2 cellular contexts compared by ENCODE assay signal in the genomic region with DNA sequence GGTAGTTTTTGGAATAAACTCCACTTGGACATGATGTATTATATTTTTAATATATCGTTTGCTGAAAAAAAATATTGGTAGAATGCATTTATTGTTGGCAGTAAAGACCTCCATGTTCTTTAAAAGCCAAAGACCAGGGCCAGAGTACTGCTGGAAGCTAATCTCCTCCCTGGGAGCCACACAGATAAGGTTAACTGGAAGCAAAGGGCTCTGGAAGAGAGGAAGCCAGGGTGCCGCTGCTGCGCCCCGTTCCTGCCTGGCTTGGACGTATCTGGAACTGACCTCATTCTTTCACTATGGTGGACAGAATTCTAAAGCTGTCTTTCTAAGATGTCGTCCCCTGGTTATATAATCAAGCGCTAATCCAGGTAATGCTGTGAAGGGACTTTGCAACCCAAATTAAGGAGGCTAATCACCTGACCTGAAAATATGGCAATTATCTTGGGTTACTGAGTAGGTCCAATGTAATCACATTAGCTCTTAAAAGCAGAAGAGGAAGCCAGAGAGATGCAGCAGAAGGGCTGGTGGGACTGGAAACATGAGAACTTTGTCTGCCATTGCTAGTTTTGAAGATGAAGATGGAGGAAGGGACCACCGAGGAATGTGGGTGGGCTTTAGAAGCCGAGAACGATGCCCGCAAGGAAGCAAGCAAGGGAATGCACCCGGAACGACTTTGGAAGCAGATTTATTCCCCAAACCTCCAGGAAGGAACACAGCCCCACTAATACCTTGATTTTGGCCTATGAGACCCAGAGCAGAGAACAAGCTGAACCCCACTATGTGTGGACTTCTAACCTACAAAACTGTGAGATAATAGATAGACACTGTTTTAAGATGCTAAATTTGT.
TF ChIP-seq lines count a peak whose summit lies in the region.

No MANE protein-coding gene starts in this region.

TF ChIP-seq in GM23338, 12 proteins besides CTCF, POLR2A, EP300 and RAD21:
- TF ChIP-seq NANOG (IDR thresholded peaks at IDR 0.05; ENCODE audit: borderline replicate concordance) (no peak), POLR2AphosphoS5 (IDR thresholded peaks at IDR 0.05; ENCODE audit: low read depth) (no peak), ZNF114 (CRISPR knock-in tag; IDR thresholded peaks at IDR 0.05) (no peak), JUNB (IDR thresholded peaks at IDR 0.05; ENCODE audit: unreplicated experiment) (no peak), STAT1 (IDR thresholded peaks at IDR 0.05; ENCODE audit: unreplicated experiment) (no peak), CREB1 (CRISPR knock-in tag; IDR thresholded peaks at IDR 0.05; ENCODE audit: low read depth) (no peak), EZH2phosphoT487 (IDR thresholded peaks at IDR 0.05; ENCODE audit: unreplicated experiment) (no peak)
- TF ChIP-seq, protein P1, sequence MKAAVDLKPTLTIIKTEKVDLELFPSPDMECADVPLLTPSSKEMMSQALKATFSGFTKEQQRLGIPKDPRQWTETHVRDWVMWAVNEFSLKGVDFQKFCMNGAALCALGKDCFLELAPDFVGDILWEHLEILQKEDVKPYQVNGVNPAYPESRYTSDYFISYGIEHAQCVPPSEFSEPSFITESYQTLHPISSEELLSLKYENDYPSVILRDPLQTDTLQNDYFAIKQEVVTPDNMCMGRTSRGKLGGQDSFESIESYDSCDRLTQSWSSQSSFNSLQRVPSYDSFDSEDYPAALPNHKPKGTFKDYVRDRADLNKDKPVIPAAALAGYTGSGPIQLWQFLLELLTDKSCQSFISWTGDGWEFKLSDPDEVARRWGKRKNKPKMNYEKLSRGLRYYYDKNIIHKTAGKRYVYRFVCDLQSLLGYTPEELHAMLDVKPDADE (IDR thresholded peaks at IDR 0.05) = no peak

TF ChIP-seq in K562, 482 proteins besides CTCF, POLR2A, EP300 and RAD21 (continues in another document):
- TF ChIP-seq JUND (IDR thresholded peaks at IDR 0.05; ENCODE audit: borderline replicate concordance, low read depth, low read length) (0 out of 2 replicates have a peak, but pooled peaks have one; percentile 43), JUND (tag; IDR thresholded peaks at IDR 0.05; ENCODE audit: borderline replicate concordance, low read depth, low read length) (peak; percentile 58; the same call in 2 of the 3 replicates), POLR2AphosphoS2 (IDR thresholded peaks at IDR 0.05; ENCODE audit: low read length) (no peak), E2F3 (CRISPR knock-in tag; IDR thresholded peaks at IDR 0.05) (0 out of 2 replicates have a peak, but pooled peaks have one; percentile 20), CBX8 (IDR thresholded peaks at IDR 0.05; ENCODE audit: borderline replicate concordance, extremely low read depth, low read depth, low read length, poor library complexity, severe bottlenecking) (no peak), CXXC5 (CRISPR knock-in tag; IDR thresholded peaks at IDR 0.05) (0 out of 2 replicates have a peak, but pooled peaks have one; percentile 30), NFXL1 (CRISPR knock-in tag; IDR thresholded peaks at IDR 0.05) (no peak), ZNF75A (CRISPR knock-in tag; IDR thresholded peaks at IDR 0.05) (no peak), ZNF134 (CRISPR knock-in tag; conservative IDR thresholded peaks at IDR 0.05) (no peak), SIRT6 (IDR thresholded peaks at IDR 0.05; ENCODE audit: low read depth, low read length) (no peak), SRF (CRISPR knock-in tag; IDR thresholded peaks at IDR 0.05) (peak in 1 of 2 experiments; percentile 68; a peak in 1 of 4 replicates), ZKSCAN1 (IDR thresholded peaks at IDR 0.05; ENCODE audit: low read depth, low read length) (peak; percentile 36; the same call in 1 of the 2 replicates), ZNF311 (CRISPR knock-in tag; IDR thresholded peaks at IDR 0.05) (no peak), ZFPM2 (CRISPR knock-in tag; IDR thresholded peaks at IDR 0.05) (no peak), HEY1 (CRISPR knock-in tag; IDR thresholded peaks at IDR 0.05; ENCODE audit: borderline replicate concordance) (no peak), NRF1 (conservative IDR thresholded peaks at IDR 0.05 in 1 of 2, IDR thresholded peaks at IDR 0.05 in 1 of 2) (peak; percentile 21 to 43; a peak in 2 of 4 replicates), RBBP5 (IDR thresholded peaks at IDR 0.05; ENCODE audit: borderline replicate concordance, insufficient read depth, low read length, poor library complexity, severe bottlenecking) (peak; percentile 71), POLR2G (IDR thresholded peaks at IDR 0.05; ENCODE audit: low read depth, low read length) (no peak), CREM (IDR thresholded peaks at IDR 0.05; ENCODE audit: low read depth) (no peak), SOX6 (IDR thresholded peaks at IDR 0.05) (0 out of 2 replicates have a peak, but pooled peaks have one; percentile 39), SETDB1 (IDR thresholded peaks at IDR 0.05; ENCODE audit: low read length) (no peak), SNRNP70 (optimal IDR thresholded peaks at IDR 0.05; ENCODE audit: low read depth, low read length) (no peak), ZNF584 (CRISPR knock-in tag; IDR thresholded peaks at IDR 0.05; ENCODE audit: low read depth) (no peak), BRCA1 (IDR thresholded peaks at IDR 0.05) (no peak), BRCA1 (CRISPR knock-in tag; IDR thresholded peaks at IDR 0.05) (no peak), CC2D1A (IDR thresholded peaks at IDR 0.05) (no peak), ERF (CRISPR knock-in tag; IDR thresholded peaks at IDR 0.05) (no peak), POLR3G (IDR thresholded peaks at IDR 0.05; ENCODE audit: extremely low read depth, insufficient read length, insufficient replicate concordance) (no peak), KDM5B (IDR thresholded peaks at IDR 0.05; ENCODE audit: insufficient replicate concordance, low read depth, low read length) (peak; percentile 35), RFX1 (IDR thresholded peaks at IDR 0.05) (no peak), CTBP1 (IDR thresholded peaks at IDR 0.05; ENCODE audit: borderline replicate concordance) (peak; percentile 33; the same call in 1 of the 2 replicates), NFRKB (IDR thresholded peaks at IDR 0.05; ENCODE audit: low read depth) (peak; percentile 83), ZNF785 (CRISPR knock-in tag; IDR thresholded peaks at IDR 0.05) (no peak)
- TF ChIP-seq, protein P2, sequence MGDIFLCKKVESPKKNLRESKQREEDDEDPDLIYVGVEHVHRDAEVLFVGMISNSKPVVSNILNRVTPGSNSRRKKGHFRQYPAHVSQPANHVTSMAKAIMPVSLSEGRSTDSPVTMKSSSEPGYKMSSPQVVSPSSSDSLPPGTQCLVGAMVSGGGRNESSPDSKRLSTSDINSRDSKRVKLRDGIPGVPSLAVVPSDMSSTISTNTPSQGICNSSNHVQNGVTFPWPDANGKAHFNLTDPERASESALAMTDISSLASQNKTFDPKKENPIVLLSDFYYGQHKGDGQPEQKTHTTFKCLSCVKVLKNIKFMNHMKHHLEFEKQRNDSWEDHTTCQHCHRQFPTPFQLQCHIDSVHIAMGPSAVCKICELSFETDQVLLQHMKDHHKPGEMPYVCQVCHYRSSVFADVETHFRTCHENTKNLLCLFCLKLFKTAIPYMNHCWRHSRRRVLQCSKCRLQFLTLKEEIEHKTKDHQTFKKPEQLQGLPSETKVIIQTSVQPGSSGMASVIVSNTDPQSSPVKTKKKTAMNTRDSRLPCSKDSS (IDR thresholded peaks at IDR 0.05; ENCODE audit: low read depth, partially characterized antibody) = no peak
- TF ChIP-seq, protein P3, sequence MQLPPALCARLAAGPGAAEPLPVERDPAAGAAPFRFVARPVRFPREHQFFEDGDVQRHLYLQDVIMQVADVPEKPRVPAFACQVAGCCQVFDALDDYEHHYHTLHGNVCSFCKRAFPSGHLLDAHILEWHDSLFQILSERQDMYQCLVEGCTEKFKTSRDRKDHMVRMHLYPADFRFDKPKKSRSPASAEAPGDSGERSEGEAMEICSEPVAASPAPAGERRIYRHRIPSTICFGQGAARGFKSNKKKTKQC (CRISPR knock-in tag; IDR thresholded peaks at IDR 0.05) = no peak
- TF ChIP-seq, protein P4, sequence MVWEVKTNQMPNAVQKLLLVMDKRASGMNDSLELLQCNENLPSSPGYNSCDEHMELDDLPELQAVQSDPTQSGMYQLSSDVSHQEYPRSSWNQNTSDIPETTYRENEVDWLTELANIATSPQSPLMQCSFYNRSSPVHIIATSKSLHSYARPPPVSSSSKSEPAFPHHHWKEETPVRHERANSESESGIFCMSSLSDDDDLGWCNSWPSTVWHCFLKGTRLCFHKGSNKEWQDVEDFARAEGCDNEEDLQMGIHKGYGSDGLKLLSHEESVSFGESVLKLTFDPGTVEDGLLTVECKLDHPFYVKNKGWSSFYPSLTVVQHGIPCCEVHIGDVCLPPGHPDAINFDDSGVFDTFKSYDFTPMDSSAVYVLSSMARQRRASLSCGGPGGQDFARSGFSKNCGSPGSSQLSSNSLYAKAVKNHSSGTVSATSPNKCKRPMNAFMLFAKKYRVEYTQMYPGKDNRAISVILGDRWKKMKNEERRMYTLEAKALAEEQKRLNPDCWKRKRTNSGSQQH (CRISPR knock-in tag; IDR thresholded peaks at IDR 0.05) = no peak
- TF ChIP-seq, protein P5, sequence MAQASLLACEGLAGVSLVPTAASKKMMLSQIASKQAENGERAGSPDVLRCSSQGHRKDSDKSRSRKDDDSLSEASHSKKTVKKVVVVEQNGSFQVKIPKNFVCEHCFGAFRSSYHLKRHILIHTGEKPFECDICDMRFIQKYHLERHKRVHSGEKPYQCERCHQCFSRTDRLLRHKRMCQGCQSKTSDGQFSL (CRISPR knock-in tag; IDR thresholded peaks at IDR 0.05) = 0 out of 2 replicates have a peak, but pooled peaks have one; percentile 39
- TF ChIP-seq, protein P5 (tag; IDR thresholded peaks at IDR 0.05) = no peak
- TF ChIP-seq, protein P6, sequence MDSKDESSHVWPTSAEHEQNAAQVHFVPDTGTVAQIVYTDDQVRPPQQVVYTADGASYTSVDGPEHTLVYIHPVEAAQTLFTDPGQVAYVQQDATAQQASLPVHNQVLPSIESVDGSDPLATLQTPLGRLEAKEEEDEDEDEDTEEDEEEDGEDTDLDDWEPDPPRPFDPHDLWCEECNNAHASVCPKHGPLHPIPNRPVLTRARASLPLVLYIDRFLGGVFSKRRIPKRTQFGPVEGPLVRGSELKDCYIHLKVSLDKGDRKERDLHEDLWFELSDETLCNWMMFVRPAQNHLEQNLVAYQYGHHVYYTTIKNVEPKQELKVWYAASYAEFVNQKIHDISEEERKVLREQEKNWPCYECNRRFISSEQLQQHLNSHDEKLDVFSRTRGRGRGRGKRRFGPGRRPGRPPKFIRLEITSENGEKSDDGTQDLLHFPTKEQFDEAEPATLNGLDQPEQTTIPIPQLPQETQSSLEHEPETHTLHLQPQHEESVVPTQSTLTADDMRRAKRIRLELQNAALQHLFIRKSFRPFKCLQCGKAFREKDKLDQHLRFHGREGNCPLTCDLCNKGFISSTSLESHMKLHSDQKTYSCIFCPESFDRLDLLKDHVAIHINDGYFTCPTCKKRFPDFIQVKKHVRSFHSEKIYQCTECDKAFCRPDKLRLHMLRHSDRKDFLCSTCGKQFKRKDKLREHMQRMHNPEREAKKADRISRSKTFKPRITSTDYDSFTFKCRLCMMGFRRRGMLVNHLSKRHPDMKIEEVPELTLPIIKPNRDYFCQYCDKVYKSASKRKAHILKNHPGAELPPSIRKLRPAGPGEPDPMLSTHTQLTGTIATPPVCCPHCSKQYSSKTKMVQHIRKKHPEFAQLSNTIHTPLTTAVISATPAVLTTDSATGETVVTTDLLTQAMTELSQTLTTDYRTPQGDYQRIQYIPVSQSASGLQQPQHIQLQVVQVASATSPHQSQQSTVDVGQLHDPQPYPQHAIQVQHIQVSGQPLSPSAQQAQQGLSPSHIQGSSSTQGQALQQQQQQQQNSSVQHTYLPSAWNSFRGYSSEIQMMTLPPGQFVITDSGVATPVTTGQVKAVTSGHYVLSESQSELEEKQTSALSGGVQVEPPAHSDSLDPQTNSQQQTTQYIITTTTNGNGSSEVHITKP (IDR thresholded peaks at IDR 0.05; ENCODE audit: partially characterized antibody) = peak; percentile 36
- TF ChIP-seq, protein P7, sequence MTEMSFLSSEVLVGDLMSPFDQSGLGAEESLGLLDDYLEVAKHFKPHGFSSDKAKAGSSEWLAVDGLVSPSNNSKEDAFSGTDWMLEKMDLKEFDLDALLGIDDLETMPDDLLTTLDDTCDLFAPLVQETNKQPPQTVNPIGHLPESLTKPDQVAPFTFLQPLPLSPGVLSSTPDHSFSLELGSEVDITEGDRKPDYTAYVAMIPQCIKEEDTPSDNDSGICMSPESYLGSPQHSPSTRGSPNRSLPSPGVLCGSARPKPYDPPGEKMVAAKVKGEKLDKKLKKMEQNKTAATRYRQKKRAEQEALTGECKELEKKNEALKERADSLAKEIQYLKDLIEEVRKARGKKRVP (CRISPR knock-in tag; IDR thresholded peaks at IDR 0.05) = no peak
- TF ChIP-seq, protein P8, sequence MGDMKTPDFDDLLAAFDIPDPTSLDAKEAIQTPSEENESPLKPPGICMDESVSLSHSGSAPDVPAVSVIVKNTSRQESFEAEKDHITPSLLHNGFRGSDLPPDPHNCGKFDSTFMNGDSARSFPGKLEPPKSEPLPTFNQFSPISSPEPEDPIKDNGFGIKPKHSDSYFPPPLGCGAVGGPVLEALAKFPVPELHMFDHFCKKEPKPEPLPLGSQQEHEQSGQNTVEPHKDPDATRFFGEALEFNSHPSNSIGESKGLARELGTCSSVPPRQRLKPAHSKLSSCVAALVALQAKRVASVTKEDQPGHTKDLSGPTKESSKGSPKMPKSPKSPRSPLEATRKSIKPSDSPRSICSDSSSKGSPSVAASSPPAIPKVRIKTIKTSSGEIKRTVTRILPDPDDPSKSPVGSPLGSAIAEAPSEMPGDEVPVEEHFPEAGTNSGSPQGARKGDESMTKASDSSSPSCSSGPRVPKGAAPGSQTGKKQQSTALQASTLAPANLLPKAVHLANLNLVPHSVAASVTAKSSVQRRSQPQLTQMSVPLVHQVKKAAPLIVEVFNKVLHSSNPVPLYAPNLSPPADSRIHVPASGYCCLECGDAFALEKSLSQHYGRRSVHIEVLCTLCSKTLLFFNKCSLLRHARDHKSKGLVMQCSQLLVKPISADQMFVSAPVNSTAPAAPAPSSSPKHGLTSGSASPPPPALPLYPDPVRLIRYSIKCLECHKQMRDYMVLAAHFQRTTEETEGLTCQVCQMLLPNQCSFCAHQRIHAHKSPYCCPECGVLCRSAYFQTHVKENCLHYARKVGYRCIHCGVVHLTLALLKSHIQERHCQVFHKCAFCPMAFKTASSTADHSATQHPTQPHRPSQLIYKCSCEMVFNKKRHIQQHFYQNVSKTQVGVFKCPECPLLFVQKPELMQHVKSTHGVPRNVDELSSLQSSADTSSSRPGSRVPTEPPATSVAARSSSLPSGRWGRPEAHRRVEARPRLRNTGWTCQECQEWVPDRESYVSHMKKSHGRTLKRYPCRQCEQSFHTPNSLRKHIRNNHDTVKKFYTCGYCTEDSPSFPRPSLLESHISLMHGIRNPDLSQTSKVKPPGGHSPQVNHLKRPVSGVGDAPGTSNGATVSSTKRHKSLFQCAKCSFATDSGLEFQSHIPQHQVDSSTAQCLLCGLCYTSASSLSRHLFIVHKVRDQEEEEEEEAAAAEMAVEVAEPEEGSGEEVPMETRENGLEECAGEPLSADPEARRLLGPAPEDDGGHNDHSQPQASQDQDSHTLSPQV (IDR thresholded peaks at IDR 0.05) = peak; percentile 64
- TF ChIP-seq, protein P9, sequence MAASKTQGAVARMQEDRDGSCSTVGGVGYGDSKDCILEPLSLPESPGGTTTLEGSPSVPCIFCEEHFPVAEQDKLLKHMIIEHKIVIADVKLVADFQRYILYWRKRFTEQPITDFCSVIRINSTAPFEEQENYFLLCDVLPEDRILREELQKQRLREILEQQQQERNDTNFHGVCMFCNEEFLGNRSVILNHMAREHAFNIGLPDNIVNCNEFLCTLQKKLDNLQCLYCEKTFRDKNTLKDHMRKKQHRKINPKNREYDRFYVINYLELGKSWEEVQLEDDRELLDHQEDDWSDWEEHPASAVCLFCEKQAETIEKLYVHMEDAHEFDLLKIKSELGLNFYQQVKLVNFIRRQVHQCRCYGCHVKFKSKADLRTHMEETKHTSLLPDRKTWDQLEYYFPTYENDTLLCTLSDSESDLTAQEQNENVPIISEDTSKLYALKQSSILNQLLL (CRISPR knock-in tag; IDR thresholded peaks at IDR 0.05; ENCODE audit: borderline replicate concordance) = no peak
